24 cellular contexts compared by ENCODE assay signal in the genomic region with DNA sequence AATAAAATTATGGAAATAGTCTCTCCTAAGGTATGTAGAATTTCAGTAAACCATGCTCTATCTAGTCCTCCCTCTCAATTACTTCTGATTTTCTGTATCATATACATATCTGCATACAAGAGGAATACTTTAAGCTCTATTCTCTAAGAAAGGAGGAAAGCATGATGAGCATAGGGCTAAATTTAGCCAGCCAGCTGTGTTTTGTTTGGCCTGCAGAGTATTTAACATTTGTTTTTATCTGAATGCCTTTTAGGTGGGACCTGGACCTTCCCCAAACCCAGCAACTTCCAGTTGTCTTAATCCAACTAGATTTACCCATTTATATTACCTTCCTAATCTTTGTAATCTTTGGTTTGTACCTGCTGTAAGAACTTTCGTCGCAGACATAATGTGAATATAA.
"Had no signal": no experiment of that assay in that cellular context is flagged by ENCODE, and none has a peak within 500 bp of the region (broad histone marks: within the 10 kb centered on the region; RNA-seq: fewer than 3 reads in every experiment).

No MANE protein-coding gene starts in this region.

- ATAC-seq: activated CD4-positive, alpha-beta T cell treated with anti-CD3 and anti-CD28 coated beads for 36 hours; activated T-cell treated with anti-CD3 and anti-CD28 coated beads, Interleukin-2, amount 50 U/mL, for 72 hours; gastroesophageal sphincter; left cardiac atrium; natural killer cell; right cardiac atrium; stimulated activated naive CD8-positive, alpha-beta T cell treated with anti-CD3 and anti-CD28 coated beads, Interleukin-15, amount 100 ng/mL, for 72 hours had no signal

- H3K4me3 ChIP-seq: adrenal gland, breast epithelium, gastroesophageal sphincter, hepatocyte, thyroid gland, upper lobe of left lung had no signal

- H3K9me3 ChIP-seq: adrenal gland, breast epithelium, gastroesophageal sphincter, thyroid gland, upper lobe of left lung had no signal

- H2AFZ ChIP-seq: hepatocyte had no signal

- H3K4me2 ChIP-seq: hepatocyte had no signal

- H3K27ac ChIP-seq: adrenal gland, breast epithelium, gastroesophageal sphincter, hepatocyte, thyroid gland, upper lobe of left lung had no signal

- H3K79me2 ChIP-seq: hepatocyte had no signal

- DNase-seq: activated CD4-positive, alpha-beta T cell treated with anti-CD3 and anti-CD28 coated beads for 36 hours; activated CD4-positive, alpha-beta T cell treated with anti-CD3 and anti-CD28 coated beads, Interleukin-2, amount 50 U/mL, for 4 hours; activated CD4-positive, CD25-positive, alpha-beta regulatory T cell; activated naive CD4-positive, alpha-beta T cell; activated T-cell treated with anti-CD3 and anti-CD28 coated beads for 4 hours; activated T-cell treated with anti-CD3 and anti-CD28 coated beads, Interleukin-2, amount 50 U/mL, for 72 hours; adrenal gland; aorta; central memory CD4-positive, alpha-beta T cell; effector CD8-positive, alpha-beta T cell; islet precursor cell; left cardiac atrium; mammary epithelial cell; natural killer cell; posterior cingulate gyrus; right cardiac atrium; stimulated activated CD4-positive, alpha-beta T cell treated with anti-CD3 and anti-CD28 coated beads, Interleukin-2, amount 100 ng/mL, for 48 hours; stimulated activated naive CD8-positive, alpha-beta T cell treated with anti-CD3 and anti-CD28 coated beads, Interleukin-15, amount 100 ng/mL, for 72 hours; substantia nigra; thyroid gland; upper lobe of left lung had no signal

- H3K4me1 ChIP-seq: breast epithelium had no signal

- H3K36me3 ChIP-seq: adrenal gland, breast epithelium, gastroesophageal sphincter, thyroid gland, upper lobe of left lung had no signal

- H3K27me3 ChIP-seq: adrenal gland, breast epithelium, gastroesophageal sphincter, hepatocyte, thyroid gland, upper lobe of left lung had no signal
